Comparison of ENCODE assay signal across 29 cellular contexts in the genomic region with DNA sequence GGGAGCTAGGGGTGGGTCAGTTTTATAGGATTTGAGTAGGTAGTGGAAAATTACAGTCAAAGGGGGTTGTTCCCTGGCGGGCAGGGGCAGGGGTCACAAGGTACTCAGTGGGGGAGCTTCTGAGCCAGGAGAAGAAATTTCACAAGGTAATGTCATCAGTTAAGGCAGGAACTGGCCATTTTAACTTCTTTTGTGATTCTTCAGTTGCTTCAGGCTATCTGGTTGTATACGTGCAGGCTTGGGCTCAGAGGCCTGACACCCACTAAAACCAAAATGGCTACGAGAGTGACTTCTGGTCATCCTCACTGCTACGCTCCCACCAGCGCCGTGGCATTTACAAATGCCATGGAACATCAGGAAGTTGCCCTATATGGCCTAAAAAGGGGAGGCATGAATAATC. TPM values are rescaled to one million over a fixed set of nuclear protein-coding genes. Genes with fewer than 3 reads are reported as not detected.
"Had no signal": no experiment of that assay in that cellular context is flagged by ENCODE, and none has a peak within 500 bp of the region (broad histone marks: within the 10 kb centered on the region; RNA-seq: fewer than 3 reads in every experiment).

No MANE protein-coding gene starts in this region.

- H3K9ac ChIP-seq: SK-N-SH had no signal

- H3K4me3 Mint-ChIP-seq: activated CD4-positive, alpha-beta memory T cell treated with anti-CD3 and anti-CD28 coated beads for 36 hours; activated CD4-positive, alpha-beta T cell treated with anti-CD3 and anti-CD28 coated beads, Interleukin-2, amount 10 ng/mL, durations not matched to agents 7 days and 5 days; activated naive CD4-positive, alpha-beta T cell treated with anti-CD3 and anti-CD28 coated beads, Interleukin-2, amount 10 ng/mL, durations not matched to agents 7 days and 5 days; activated naive CD8-positive, alpha-beta T cell treated with anti-CD3 and anti-CD28 coated beads for 36 hours; activated T-helper 17 cell treated with anti-CD3 and anti-CD28 coated beads, Interleukin-2, amount 50 U/mL, for 72 hours had no signal

- H3K4me1 Mint-ChIP-seq: activated CD4-positive, alpha-beta T cell treated with anti-CD3 and anti-CD28 coated beads, Interleukin-2, amount 10 ng/mL, durations not matched to agents 7 days and 5 days; activated naive CD4-positive, alpha-beta T cell treated with anti-CD3 and anti-CD28 coated beads, Interleukin-2, amount 10 ng/mL, durations not matched to agents 7 days and 5 days; activated naive CD8-positive, alpha-beta T cell treated with anti-CD3 and anti-CD28 coated beads for 36 hours; activated T-helper 17 cell treated with anti-CD3 and anti-CD28 coated beads, Interleukin-2, amount 50 U/mL, for 72 hours had no signal

- ATAC-seq: activated T-helper 17 cell treated with anti-CD3 and anti-CD28 coated beads, Interleukin-2, amount 50 U/mL, for 72 hours had no signal

- H3K9me3 Mint-ChIP-seq: activated CD4-positive, alpha-beta memory T cell treated with anti-CD3 and anti-CD28 coated beads for 36 hours; activated CD4-positive, alpha-beta T cell treated with anti-CD3 and anti-CD28 coated beads, Interleukin-2, amount 10 ng/mL, durations not matched to agents 7 days and 5 days; activated naive CD4-positive, alpha-beta T cell treated with anti-CD3 and anti-CD28 coated beads, Interleukin-2, amount 10 ng/mL, durations not matched to agents 7 days and 5 days; activated T-helper 17 cell treated with anti-CD3 and anti-CD28 coated beads, Interleukin-2, amount 50 U/mL, for 72 hours had no signal

- H3K4me3 ChIP-seq: breast epithelium, MG63, Peyer's patch, SJCRH30 had no signal

- H3K36me3 Mint-ChIP-seq: activated CD4-positive, alpha-beta memory T cell treated with anti-CD3 and anti-CD28 coated beads for 36 hours; activated naive CD4-positive, alpha-beta T cell treated with anti-CD3 and anti-CD28 coated beads, Interleukin-2, amount 10 ng/mL, durations not matched to agents 7 days and 5 days had no signal

- H3K4me1 ChIP-seq: breast epithelium, Peyer's patch, SJCRH30 had no signal

- H3K36me3 ChIP-seq: breast epithelium, MG63, Peyer's patch, SJCRH30 had no signal

- H3K4me2 ChIP-seq: SK-N-SH had no signal

- H3K9me3 ChIP-seq: breast epithelium, Peyer's patch, SJCRH30, SK-N-SH had no signal

- H3K27ac ChIP-seq: breast epithelium, Peyer's patch, RWPE1, SJCRH30, VCaP had no signal

- H3K27me3 ChIP-seq: breast epithelium, MG63, Peyer's patch, SJCRH30 had no signal

- H3K27me3 Mint-ChIP-seq: activated CD4-positive, alpha-beta T cell treated with anti-CD3 and anti-CD28 coated beads, Interleukin-2, amount 10 ng/mL, durations not matched to agents 7 days and 5 days; activated naive CD8-positive, alpha-beta T cell treated with anti-CD3 and anti-CD28 coated beads for 36 hours had no signal

- H3K27ac Mint-ChIP-seq: activated CD4-positive, alpha-beta memory T cell treated with anti-CD3 and anti-CD28 coated beads for 36 hours; activated CD4-positive, alpha-beta T cell treated with anti-CD3 and anti-CD28 coated beads, Interleukin-2, amount 10 ng/mL, durations not matched to agents 7 days and 5 days; activated naive CD4-positive, alpha-beta T cell treated with anti-CD3 and anti-CD28 coated beads, Interleukin-2, amount 10 ng/mL, durations not matched to agents 7 days and 5 days; activated naive CD8-positive, alpha-beta T cell treated with anti-CD3 and anti-CD28 coated beads for 36 hours; activated T-helper 17 cell treated with anti-CD3 and anti-CD28 coated beads, Interleukin-2, amount 50 U/mL, for 72 hours had no signal

- DNase-seq: activated CD4-positive, alpha-beta memory T cell treated with anti-CD3 and anti-CD28 coated beads for 36 hours; activated CD4-positive, alpha-beta T cell treated with anti-CD3 and anti-CD28 coated beads, Interleukin-2, amount 10 ng/mL, durations not matched to agents 7 days and 5 days; activated CD4-positive, CD25-positive, alpha-beta regulatory T cell; activated gamma-delta T cell treated with Interleukin-2 at 50 U/mL for 16 hours; activated naive CD4-positive, alpha-beta T cell treated with anti-CD3 and anti-CD28 coated beads, Interleukin-2, amount 10 ng/mL, durations not matched to agents 7 days and 5 days; activated naive CD8-positive, alpha-beta T cell treated with anti-CD3 and anti-CD28 coated beads for 36 hours; activated T-cell treated with anti-CD3 and anti-CD28 coated beads for 4 hours; activated T-cell treated with anti-CD3 and anti-CD28 coated beads, Interleukin-2, amount 50 U/mL, for 48 hours; central memory CD4-positive, alpha-beta T cell; MG63; MV-4-11; NCI-H1092 treated with DMSO at 0.1 percent for 48 hours; NCI-H1417 treated with DMSO at 0.1 percent for 48 hours; NCI-H1694; NCI-H2029; NCI-H2107; NCI-H446; NCI-H524; Peyer's patch; Right ventricle myocardium superior; SJCRH30; SK-N-SH; T-helper 1 cell had no signal

RNA-seq across cellular contexts. Expression of a gene that starts 20.7 kb away (rescaled TPM):
- total RNA-seq: activated CD4-positive, alpha-beta memory T cell treated with anti-CD3 and anti-CD28 coated beads for 36 hours; activated CD4-positive, alpha-beta T cell treated with anti-CD3 and anti-CD28 coated beads, Interleukin-2, amount 10 ng/mL, durations not matched to agents 7 days and 5 days; activated CD8-positive, alpha-beta memory T cell treated with anti-CD3 and anti-CD28 coated beads for 36 hours; activated naive CD8-positive, alpha-beta T cell treated with anti-CD3 and anti-CD28 coated beads for 36 hours; activated T-helper 17 cell treated with anti-CD3 and anti-CD28 coated beads, Interleukin-2, amount 50 U/mL, for 72 hours; Peyer's patch; Right ventricle myocardium superior; SJCRH30; T-helper 2 cell treated with Interferon-gamma antibody and Interleukin-4, amounts not matched to agents 100 ng/mL and 5 ng/mL, for 36 hours had no signal
